Comparison of ENCODE assay signal across 10 cellular contexts in the genomic region with DNA sequence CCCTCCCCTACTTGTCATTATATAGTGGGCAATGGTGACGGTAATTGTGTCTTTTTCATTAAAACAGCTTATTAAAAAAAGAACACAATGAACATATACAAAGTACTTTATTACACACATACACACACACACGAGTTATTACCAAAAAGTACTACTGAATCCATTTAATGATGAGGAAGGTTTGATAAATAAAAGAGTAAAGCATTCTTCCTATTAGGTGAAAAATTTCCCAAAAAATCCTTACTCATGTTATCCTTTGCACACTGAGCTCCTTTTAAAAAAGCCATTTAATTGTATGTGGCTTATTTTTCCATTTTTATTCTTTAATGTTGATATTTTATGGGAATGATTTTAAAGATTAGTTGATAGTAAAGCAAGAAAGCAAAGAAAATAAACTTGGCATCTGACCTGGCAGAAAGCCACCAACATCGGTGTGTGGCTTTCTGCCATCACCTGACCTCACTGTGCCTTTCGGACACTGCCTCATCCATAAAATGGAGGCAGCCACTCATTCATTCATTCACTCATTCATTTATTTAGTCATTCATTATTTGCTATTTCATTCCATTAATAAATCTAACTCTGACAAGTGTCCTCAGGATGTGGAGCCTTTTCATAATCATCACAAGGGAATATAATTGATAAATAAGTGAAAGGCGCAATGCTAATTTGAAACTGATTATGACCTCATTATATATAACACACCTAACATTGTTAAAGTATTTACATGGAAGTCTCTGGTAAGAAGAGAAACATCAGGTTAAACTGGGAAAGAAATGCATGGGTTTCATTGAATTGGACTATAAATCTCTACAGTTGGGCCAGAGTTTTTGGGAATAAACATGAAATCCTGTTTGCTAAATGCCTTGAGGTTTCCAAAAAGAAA. TPM values are rescaled to one million over a fixed set of nuclear protein-coding genes. Genes with fewer than 3 reads are reported as not detected.
DNase-seq lines count a peak whose midpoint lies in the region; ATAC-seq, FAIRE-seq and TF ChIP-seq lines count a peak whose summit lies in the region.
"Had no signal": no experiment of that assay in that cellular context is flagged by ENCODE, and none has a peak within 500 bp of the region (broad histone marks: within the 10 kb centered on the region; RNA-seq: fewer than 3 reads in every experiment).

No MANE protein-coding gene starts in this region.

- TF ChIP-seq CTCF in left ventricle myocardium inferior (IDR thresholded peaks at IDR 0.05; ENCODE audit: borderline replicate concordance) (no peak), adrenal gland (IDR thresholded peaks at IDR 0.05) (no peak), type B pancreatic cell (conservative IDR thresholded peaks at IDR 0.05) (no peak)

- no peak for TF ChIP-seq POLR2A in adrenal gland (IDR thresholded peaks at IDR 0.05)

- peak overlapping the region; percentile 84 for H3K4me3 Mint-ChIP-seq in type B pancreatic cell

- peaks cover 63% of the 10 kb centered on the region for H3K27me3 Mint-ChIP-seq in type B pancreatic cell

- H3K4me1 ChIP-seq in left ventricle myocardium inferior (peaks cover 21% of the 10 kb centered on the region), adrenal gland (replicated peaks in 1 of 2) (peaks cover 0 to 21% of the 10 kb centered on the region in 2 donors)

- H3K36me3 ChIP-seq in left ventricle myocardium inferior (no peaks in the 10 kb centered on the region), adrenal gland (replicated peaks in 1 of 2) (no peaks in the 10 kb centered on the region)
- H3K36me3 ChIP-seq: gastroesophageal sphincter had no signal

- H3K27ac Mint-ChIP-seq in type B pancreatic cell: no peak overlapping the region

- H3K4me1 Mint-ChIP-seq in type B pancreatic cell (ENCODE audit: unreplicated experiment): peaks cover 12% of the 10 kb centered on the region

- H3K36me3 Mint-ChIP-seq in type B pancreatic cell: no peaks in the 10 kb centered on the region

- H3K9me3 Mint-ChIP-seq in type B pancreatic cell: no peaks in the 10 kb centered on the region

- H3K27ac ChIP-seq in left ventricle myocardium inferior (replicated peaks): peak overlapping the region; percentile 66
- H3K27ac ChIP-seq in adrenal gland: peak overlapping the region; percentile 67 to 90 (median 83)

- no peaks in the 10 kb centered on the region for H3K9me3 ChIP-seq in left ventricle myocardium inferior (replicated peaks)
- no peaks in the 10 kb centered on the region for H3K9me3 ChIP-seq in adrenal gland (replicated peaks in 1 of 3)
- H3K9me3 ChIP-seq: gastroesophageal sphincter had no signal

- intact Hi-C loops in left ventricle myocardium inferior (cut with micrococcal nuclease) (no loop called here), Right ventricle myocardium superior (cut with DNase I) (no loop called here), adrenal gland (cut with DNase I) (no loop called here)

- DNase-seq in left ventricle myocardium inferior (no peak), Right ventricle myocardium superior (no peak), adrenal gland (peak in 1 of 7 donors; percentile 28), type B pancreatic cell (ENCODE audit: extremely low spot score, unreplicated experiment) (no peak), NCI-H226 (no peak), OCI-M2 (lab: John Stamatoyannopoulos, UW; ENCODE audit: unreplicated experiment) (no peak)
- DNase-seq in activated CD4-positive, alpha-beta T cell treated with anti-CD3 and anti-CD28 coated beads for 48 hours: no peak
- DNase-seq: NCI-H2081 treated with DMSO at 0.1 percent for 48 hours had no signal

- peak; percentile 9 for FAIRE-seq in islet of Langerhans (lab: Jason Lieb, UNC)

- H3K4me3 ChIP-seq in left ventricle myocardium inferior (peak overlapping the region; percentile 75), adrenal gland (peak overlapping the region in 2 of 4 donors; percentile 52 to 82)

- no peak for ATAC-seq in Right ventricle myocardium superior (ENCODE audit: poor library complexity)

- whole genome bisulfite sequencing in adrenal gland, 4 donors: 42 to 52% (median 49%) methylated on average over 5 of the region's 5 CpGs

- peaks cover 27% of the 10 kb centered on the region for H3K27me3 ChIP-seq in left ventricle myocardium inferior (ENCODE audit: low read depth)
- H3K27me3 ChIP-seq in adrenal gland: no peaks in the 10 kb centered on the region

RNA-seq across cellular contexts. Expression of a gene that starts 0.7 kb away (rescaled TPM):
- 25.8 TPM for total RNA-seq in left ventricle myocardium inferior
- 23.6 TPM for total RNA-seq in Right ventricle myocardium superior
- 100 to 1,000 TPM; 123 to 685 (median 238) TPM for total RNA-seq in adrenal gland
- polyA plus RNA-seq in adrenal gland: 100 to 1,000 TPM; 104 to 162 (median 136) TPM
- 52.6 and 56.1 TPM in 2 replicates for total RNA-seq in type B pancreatic cell (ENCODE audit: low replicate concordance)
